In genomic region chrX:35351212-35351611, GRCh38 we compare ENCODE assay signal across 16 cellular contexts.
"Had no signal": no experiment of that assay in that cellular context is flagged by ENCODE, and none has a peak within 500 bp of the region (broad histone marks: within the 10 kb centered on the region; RNA-seq: fewer than 3 reads in every experiment).

No MANE protein-coding gene starts in this region.

- H3K79me2 ChIP-seq: parathyroid adenoma had no signal

- H3K9ac ChIP-seq: parathyroid adenoma had no signal

- H3K9me3 ChIP-seq: neutrophil, suprapubic skin, transverse colon, uterus had no signal

- H3K27ac ChIP-seq: coronary artery, neutrophil, parathyroid adenoma, right lobe of liver, suprapubic skin, transverse colon, uterus had no signal

- H3K4me1 ChIP-seq: parathyroid adenoma, right lobe of liver, suprapubic skin, transverse colon, uterus had no signal

- H3K4me3 ChIP-seq: coronary artery, right lobe of liver, suprapubic skin, transverse colon, uterus had no signal

- DNase-seq: activated CD4-positive, alpha-beta memory T cell treated with anti-CD3 and anti-CD28 coated beads, Interleukin-2, amount 10 ng/mL, durations not matched to agents 7 days and 5 days; activated CD4-positive, alpha-beta T cell treated with anti-CD3 and anti-CD28 coated beads for 48 hours; activated CD4-positive, CD25-positive, alpha-beta regulatory T cell; activated CD8-positive, alpha-beta memory T cell treated with anti-CD3 and anti-CD28 coated beads, Interleukin-2, amount 10 ng/mL, durations not matched to agents 7 days and 5 days; activated naive CD8-positive, alpha-beta T cell treated with anti-CD3 and anti-CD28 coated beads, Interleukin-2, amount 10 ng/mL, durations not matched to agents 7 days and 5 days; right lobe of liver; small intestine; stimulated activated CD4-positive, alpha-beta T cell treated with anti-CD3 and anti-CD28 coated beads, Interleukin-4, amount 100 ng/mL, for 1 hour; stimulated activated naive CD8-positive, alpha-beta T cell treated with anti-CD3 and anti-CD28 coated beads, Interleukin-15, amount 100 ng/mL, for 72 hours; T-helper 9 cell; transverse colon; uterus had no signal

- H3K27me3 ChIP-seq: neutrophil, right lobe of liver, suprapubic skin, transverse colon, uterus had no signal

- H3K36me3 ChIP-seq: neutrophil, right lobe of liver, suprapubic skin, transverse colon, uterus had no signal

- H2AFZ ChIP-seq: parathyroid adenoma had no signal
